Comparison of ENCODE assay signal across 8 cellular contexts in genomic region chr2:209579236-209579749, GRCh38.
A peak's percentile ranks its signal among the peaks of the same experiment; 100 is the strongest.
DNase-seq lines count a peak whose midpoint lies in the region; ATAC-seq and TF ChIP-seq lines count a peak whose summit lies in the region.

No MANE protein-coding gene starts in this region.

- POLR2A ChIA-PET in AG04449 (lab: Yijun Ruan, JAX) = interaction anchor here (0.6 kb wide), 1 partner anchor 154 kb away, joined by 3 read pairs; no protein-coding TSS in a partner anchor
- POLR2A ChIA-PET in activated CD8-positive, alpha-beta T cell treated with anti-CD3 and anti-CD28 coated beads for 36 hours (lab: Charles Lee) = no interaction called here

- H3K27ac Mint-ChIP-seq in activated CD8-positive, alpha-beta T cell treated with anti-CD3 and anti-CD28 coated beads for 36 hours = no peak overlapping the region

- CTCF ChIA-PET in AG04449 (lab: Yijun Ruan, JAX) = interaction anchor here (0.9 to 4.7 kb wide), 9 partner anchors 8 to 244 kb away, joined by 3 to 79 read pairs (median 5); partner anchors contain the start of gene MAP2
- CTCF ChIA-PET in activated CD8-positive, alpha-beta T cell treated with anti-CD3 and anti-CD28 coated beads for 36 hours (lab: Charles Lee) = interaction anchor here (0.6 to 4.6 kb wide), 3 partner anchors 245 to 897 kb away, joined by 3 to 24 read pairs (median 10); no protein-coding TSS in a partner anchor

- H3K36me3 Mint-ChIP-seq in activated CD8-positive, alpha-beta T cell treated with anti-CD3 and anti-CD28 coated beads for 36 hours (ENCODE audit: low read depth) = no peaks in the 10 kb centered on the region

- H3K4me3 ChIP-seq in AG04449 (ENCODE audit: low read depth, low read length) (peak overlapping the region; percentile 53), HUES6 (ENCODE audit: low read depth, low read length) (peak overlapping the region; percentile 17; the same call in 1 of the 2 replicates), iPS-15b (ENCODE audit: low read depth, low read length) (peak overlapping the region; percentile 20), subcutaneous abdominal adipose tissue (ENCODE audit: low read depth in 1 of 5, low read length in 5 of 5) (peak overlapping the region; percentile 16 to 68 (median 57))

- H3K27me3 ChIP-seq in HUES6 (ENCODE audit: control insufficient read depth, insufficient read depth, low read length) (no peaks in the 10 kb centered on the region), iPS-15b (ENCODE audit: control insufficient read depth, insufficient read depth, low read length) (no peaks in the 10 kb centered on the region), subcutaneous abdominal adipose tissue (ENCODE audit: control insufficient read depth in 5 of 5, insufficient read depth in 4 of 5, low read length in 5 of 5) (no peaks in the 10 kb centered on the region)

- ATAC-seq in activated CD8-positive, alpha-beta T cell treated with anti-CD3 and anti-CD28 coated beads for 36 hours = no peak
- no peak for ATAC-seq in HG02840 (IDR thresholded peaks at IDR 0.05; ENCODE audit: low FRiP score, unreplicated experiment)

- no peaks in the 10 kb centered on the region for H3K4me1 Mint-ChIP-seq in activated CD8-positive, alpha-beta T cell treated with anti-CD3 and anti-CD28 coated beads for 36 hours (ENCODE audit: low read depth)

- no peak for TF ChIP-seq CTCF in AG04449 (IDR thresholded peaks at IDR 0.05; ENCODE audit: insufficient read depth, low read length, missing control alignments)
- TF ChIP-seq CTCF in activated CD8-positive, alpha-beta T cell treated with anti-CD3 and anti-CD28 coated beads for 36 hours (IDR thresholded peaks at IDR 0.05) = no peak
- no peak for TF ChIP-seq CTCF in GM13977 (IDR thresholded peaks at IDR 0.05; ENCODE audit: extremely low read depth, insufficient read depth, missing control alignments)

- no peaks in the 10 kb centered on the region for H3K9me3 Mint-ChIP-seq in activated CD8-positive, alpha-beta T cell treated with anti-CD3 and anti-CD28 coated beads for 36 hours

- H3K4me1 ChIP-seq in HUES6 (ENCODE audit: control insufficient read depth, insufficient read depth, low read length) = peaks cover 17% of the 10 kb centered on the region
- peaks cover 10% of the 10 kb centered on the region for H3K4me1 ChIP-seq in iPS-15b (ENCODE audit: control insufficient read depth, insufficient read depth, low read length)
- H3K4me1 ChIP-seq in subcutaneous abdominal adipose tissue (ENCODE audit: control insufficient read depth in 5 of 5, insufficient read depth in 5 of 5, low read length in 5 of 5) = peaks cover 0 to 6% (median 5%) of the 10 kb centered on the region in 5 donors

- peak overlapping the region; percentile 6 for H3K4me3 Mint-ChIP-seq in activated CD8-positive, alpha-beta T cell treated with anti-CD3 and anti-CD28 coated beads for 36 hours

- intact Hi-C loops in activated CD8-positive, alpha-beta T cell treated with anti-CD3 and anti-CD28 coated beads for 36 hours (cut with micrococcal nuclease) = loop anchor here (5.0 kb wide), 1 partner anchor 242 kb away; no protein-coding TSS in a partner anchor

- in situ Hi-C loops in GM13977 (cut with MboI; ENCODE audit: low pct_unique_long_range_greater_than_20kb, low sequenced_read_pairs, unreplicated experiment) = no loop called here

- DNase-seq in AG04449 (ENCODE audit: low read depth, low spot score) = no peak
- no peak for DNase-seq in activated CD8-positive, alpha-beta T cell treated with anti-CD3 and anti-CD28 coated beads for 36 hours
- DNase-seq in GM13977 (ENCODE audit: low spot score) = no peak
- no peak for DNase-seq in effector CD4-positive, alpha-beta T cell

- H3K9ac ChIP-seq in HUES6 (ENCODE audit: low read length) (no peak overlapping the region), iPS-15b (ENCODE audit: low read depth, low read length) (no peak overlapping the region), subcutaneous abdominal adipose tissue (ENCODE audit: low read length in 5 of 5) (peak overlapping the region in 3 of 5 donors; percentile 39 to 53 (median 41))

- H3K9me3 ChIP-seq in HUES6 (ENCODE audit: control insufficient read depth, insufficient read depth, low read depth, low read length) (no peaks in the 10 kb centered on the region), iPS-15b (ENCODE audit: control insufficient read depth, insufficient read depth, low read length) (no peaks in the 10 kb centered on the region), subcutaneous abdominal adipose tissue (ENCODE audit: control insufficient read depth in 5 of 5, low read length in 5 of 5) (no peaks in the 10 kb centered on the region)

- no peak overlapping the region for H3K27ac ChIP-seq in HUES6 (ENCODE audit: low read depth, low read length)
- H3K27ac ChIP-seq in subcutaneous abdominal adipose tissue (ENCODE audit: low read depth, low read length) = no peak overlapping the region

- H3K36me3 ChIP-seq in HUES6 (ENCODE audit: control insufficient read depth, insufficient read depth, low read length) = no peaks in the 10 kb centered on the region
- no peaks in the 10 kb centered on the region for H3K36me3 ChIP-seq in iPS-15b (ENCODE audit: control insufficient read depth, insufficient read depth, low read length)
- no peaks in the 10 kb centered on the region for H3K36me3 ChIP-seq in subcutaneous abdominal adipose tissue (ENCODE audit: control insufficient read depth in 5 of 5, insufficient read depth in 5 of 5, low read length in 5 of 5)

- peaks cover under 1% of the 10 kb centered on the region for H3K27me3 Mint-ChIP-seq in activated CD8-positive, alpha-beta T cell treated with anti-CD3 and anti-CD28 coated beads for 36 hours

Comparison
In these comparisons a context has a peak if more than half of its experiments do, and no peak if none do; other contexts are left out.
1. H3K9ac ChIP-seq: peak in subcutaneous abdominal adipose tissue (3 of 5); none in HUES6 (single experiment) and iPS-15b (single experiment).
2. Peak in every context shown above with its lines, with median percentiles within 50 percentile points of each other: H3K4me3 ChIP-seq.